ENCODE assay signal across 23 cellular contexts in genomic region chr1:244887281-244887680, GRCh38.
"Had no signal": no experiment of that assay in that cellular context is flagged by ENCODE, and none has a peak within 500 bp of the region (broad histone marks: within the 10 kb centered on the region; RNA-seq: fewer than 3 reads in every experiment).

No MANE protein-coding gene starts in this region.

- H3K4me3 Mint-ChIP-seq: effector memory CD8-positive, alpha-beta T cell; immature natural killer cell; mesothelial cell of epicardium; naive thymus-derived CD4-positive, alpha-beta T cell; nephron progenitor cell; stimulated activated memory B cell treated with anti-CD40 and anti-IgM and Interleukin-4, amounts not matched to agents 10 μg/mL and 1 μg/mL and 100 μg/mL, for 72 hours; stimulated activated naive CD8-positive, alpha-beta T cell treated with anti-CD3 and anti-CD28 coated beads, Interleukin-15, Interleukin-2, amounts not matched to agents 100 ng/mL and 50 ng/mL, for 24 hours had no signal

- H3K4me1 ChIP-seq: prostate gland, right atrium auricular region, tibial nerve, vagina had no signal

- DNase-seq: dermis blood vessel endothelial cell; effector memory CD8-positive, alpha-beta T cell; hypothalamus; immature natural killer cell; mesenchymal stem cell; naive thymus-derived CD4-positive, alpha-beta T cell; nephron progenitor cell; nucleus accumbens; stimulated activated CD4-positive, alpha-beta T cell treated with anti-CD3 and anti-CD28 coated beads, Interleukin-4, amount 100 ng/mL, for 4 hours had no signal

- ATAC-seq: effector memory CD8-positive, alpha-beta T cell; naive thymus-derived CD4-positive, alpha-beta T cell; sciatic nerve; stimulated activated memory B cell treated with anti-CD40 and anti-IgM and Interleukin-4, amounts not matched to agents 10 μg/mL and 1 μg/mL and 100 μg/mL, for 72 hours had no signal

- H3K27me3 Mint-ChIP-seq: stimulated activated memory B cell treated with anti-CD40 and anti-IgM and Interleukin-4, amounts not matched to agents 10 μg/mL and 1 μg/mL and 100 μg/mL, for 72 hours; stimulated activated naive CD8-positive, alpha-beta T cell treated with anti-CD3 and anti-CD28 coated beads, Interleukin-15, Interleukin-2, amounts not matched to agents 100 ng/mL and 50 ng/mL, for 24 hours had no signal

- FAIRE-seq: endometrium, frontal cortex, keratinocyte had no signal

- H3K36me3 ChIP-seq: prostate gland, right atrium auricular region, thoracic aorta, tibial nerve, vagina had no signal

- H3K9me3 Mint-ChIP-seq: effector memory CD8-positive, alpha-beta T cell; immature natural killer cell; stimulated activated memory B cell treated with anti-CD40 and anti-IgM and Interleukin-4, amounts not matched to agents 10 μg/mL and 1 μg/mL and 100 μg/mL, for 72 hours; stimulated activated naive CD8-positive, alpha-beta T cell treated with anti-CD3 and anti-CD28 coated beads, Interleukin-15, Interleukin-2, amounts not matched to agents 100 ng/mL and 50 ng/mL, for 24 hours had no signal

- H3K9me3 ChIP-seq: prostate gland, thoracic aorta, tibial nerve, vagina had no signal

- H3K27me3 ChIP-seq: right atrium auricular region, tibial nerve, vagina had no signal

- H3K4me1 Mint-ChIP-seq: immature natural killer cell; mesothelial cell of epicardium; naive thymus-derived CD4-positive, alpha-beta T cell; stimulated activated memory B cell treated with anti-CD40 and anti-IgM and Interleukin-4, amounts not matched to agents 10 μg/mL and 1 μg/mL and 100 μg/mL, for 72 hours had no signal

- H3K36me3 Mint-ChIP-seq: immature natural killer cell; mesothelial cell of epicardium; stimulated activated memory B cell treated with anti-CD40 and anti-IgM and Interleukin-4, amounts not matched to agents 10 μg/mL and 1 μg/mL and 100 μg/mL, for 72 hours had no signal

- H3K27ac Mint-ChIP-seq: effector memory CD8-positive, alpha-beta T cell; immature natural killer cell; mesothelial cell of epicardium; naive thymus-derived CD4-positive, alpha-beta T cell; nephron progenitor cell; stimulated activated memory B cell treated with anti-CD40 and anti-IgM and Interleukin-4, amounts not matched to agents 10 μg/mL and 1 μg/mL and 100 μg/mL, for 72 hours; stimulated activated naive CD8-positive, alpha-beta T cell treated with anti-CD3 and anti-CD28 coated beads, Interleukin-15, Interleukin-2, amounts not matched to agents 100 ng/mL and 50 ng/mL, for 24 hours had no signal

- H3K4me3 ChIP-seq: coronary artery, lung, prostate gland, right atrium auricular region, thoracic aorta, tibial nerve, vagina had no signal

- H3K27ac ChIP-seq: coronary artery, prostate gland, right atrium auricular region, thoracic aorta, tibial nerve, vagina had no signal
